8 cellular contexts compared by ENCODE assay signal in genomic region chr15:41967506-41968206, GRCh38. TPM values are rescaled to one million over a fixed set of nuclear protein-coding genes. Genes with fewer than 3 reads are reported as not detected.
A peak's percentile ranks its signal among the peaks of the same experiment; 100 is the strongest.
DNase-seq lines count a peak whose midpoint lies in the region; ATAC-seq, FAIRE-seq and TF ChIP-seq lines count a peak whose summit lies in the region.

No MANE protein-coding gene starts in this region.

- no peak overlapping the region for H3K4ac ChIP-seq in neuronal stem cell (ENCODE audit: low read length)

- no peak overlapping the region for H3K14ac ChIP-seq in neuronal stem cell (ENCODE audit: low read length)

- no peak overlapping the region for H4K8ac ChIP-seq in neuronal stem cell (ENCODE audit: low read depth, low read length)

- FAIRE-seq in D721Med (lab: Jason Lieb, UNC), result no peak

- H3K9ac ChIP-seq in neuronal stem cell (ENCODE audit: low read depth, low read length, poor library complexity), result no peak overlapping the region

- H3K27me3 Mint-ChIP-seq in CD14-positive monocyte (ENCODE audit: low read depth in 3 of 3) (peaks cover 0 to 1% (median 0%) of the 10 kb centered on the region in 3 donors), natural killer cell (ENCODE audit: low read depth in 2 of 2) (no peaks in the 10 kb centered on the region)

- H3K36me3 Mint-ChIP-seq in CD14-positive monocyte (peaks cover 8 to 14% of the 10 kb centered on the region in 2 donors), natural killer cell (no peaks in the 10 kb centered on the region)

- H3K4me3 ChIP-seq in cardiac fibroblast (replicated peaks in 1 of 2; ENCODE audit: low read depth in 2 of 2, low read length in 2 of 2), result no peak overlapping the region
- no peak overlapping the region for H3K4me3 ChIP-seq in neuronal stem cell (ENCODE audit: low read length in 2 of 2)
- no peak overlapping the region for H3K4me3 ChIP-seq in MG63

- H3K27ac Mint-ChIP-seq in CD14-positive monocyte, result peak overlapping the region; percentile 94 to 99 (median 97)
- peak overlapping the region; percentile 41 to 86 for H3K27ac Mint-ChIP-seq in natural killer cell

- H3K4me1 ChIP-seq in neuronal stem cell (ENCODE audit: control insufficient read depth in 2 of 2, insufficient read depth in 1 of 2, low read depth in 1 of 2, low read length in 2 of 2), result peaks cover 4 to 5% of the 10 kb centered on the region in 2 donors

- intact Hi-C loops in CD14-positive monocyte (cut with micrococcal nuclease), result loop anchor here in 1 of 2 donors (2.0 kb wide), 1 partner anchor 31 kb away; no protein-coding TSS in a partner anchor
- intact Hi-C loops in natural killer cell (cut with micrococcal nuclease), result no loop called here

- no peak overlapping the region for H2BK15ac ChIP-seq in neuronal stem cell (ENCODE audit: low read length)

- H3K4me1 Mint-ChIP-seq in CD14-positive monocyte, result peaks cover 60% of the 10 kb centered on the region
- peaks cover 31 to 43% of the 10 kb centered on the region in 2 donors for H3K4me1 Mint-ChIP-seq in natural killer cell

- WGBS in neuronal stem cell (ENCODE audit: extremely low coverage in 2 of 2, insufficient read length in 2 of 2, insufficient replicate concordance in 1 of 2), 2 donors, result no CpG with 5 or more reads among the region's 4 CpGs

- H3K27me3 ChIP-seq in neuronal stem cell (ENCODE audit: control insufficient read depth in 3 of 3, insufficient read depth in 3 of 3, low read depth in 1 of 3, low read length in 3 of 3) (no peaks in the 10 kb centered on the region), MG63 (no peaks in the 10 kb centered on the region)

- no peak overlapping the region for H2BK120ac ChIP-seq in neuronal stem cell (ENCODE audit: low read depth, low read length)

- no peaks in the 10 kb centered on the region for H3K9me3 Mint-ChIP-seq in CD14-positive monocyte
- H3K9me3 Mint-ChIP-seq in natural killer cell, result no peaks in the 10 kb centered on the region

- H2AK5ac ChIP-seq in neuronal stem cell (ENCODE audit: low read depth, low read length), result no peak overlapping the region

- H3K23ac ChIP-seq in neuronal stem cell (ENCODE audit: low read depth, low read length, poor library complexity), result no peak overlapping the region

- H2BK12ac ChIP-seq in neuronal stem cell (ENCODE audit: low read length), result no peak overlapping the region

- H4K91ac ChIP-seq in neuronal stem cell (ENCODE audit: low read depth, low read length, poor library complexity), result no peak overlapping the region

- H2AFZ ChIP-seq in neuronal stem cell (ENCODE audit: low read length), result no peak overlapping the region

- no peak overlapping the region for H3K4me2 ChIP-seq in neuronal stem cell (ENCODE audit: insufficient read depth, low read length, poor library complexity, severe bottlenecking)

- H3K18ac ChIP-seq in neuronal stem cell (ENCODE audit: low read length), result no peak overlapping the region

- H3K27ac ChIP-seq in neuronal stem cell (replicated peaks; ENCODE audit: low read length), result no peak overlapping the region

- DNase-seq in CD14-positive monocyte (ENCODE audit: low spot score) (peak; percentile 82), Kasumi-1 (lab: John Stamatoyannopoulos, UW) (peak; percentile 90), cardiac fibroblast (ENCODE audit: low read depth in 2 of 2) (peak; percentile 57 to 71), natural killer cell (no peak), D721Med (ENCODE audit: insufficient read length, low spot score) (no peak), neuronal stem cell (ENCODE audit: low spot score) (no peak), MG63 (no peak)
- DNase-seq in activated naive CD4-positive, alpha-beta T cell treated with Interleukin-2 at 50 U/mL for 16 hours, result no peak

- no peaks in the 10 kb centered on the region for H3K36me3 ChIP-seq in neuronal stem cell (replicated peaks in 1 of 2; ENCODE audit: control insufficient read depth in 2 of 2, insufficient read depth in 2 of 2, low read length in 2 of 2)
- peaks cover 43% of the 10 kb centered on the region for H3K36me3 ChIP-seq in MG63

- H3K4me3 Mint-ChIP-seq in CD14-positive monocyte (peak overlapping the region; percentile 42 to 85), natural killer cell (no peak overlapping the region)

- H3K9me3 ChIP-seq in neuronal stem cell (replicated peaks in 1 of 2; ENCODE audit: control insufficient read depth in 2 of 2, insufficient read depth in 1 of 2, low read depth in 1 of 2, low read length in 2 of 2), result no peaks in the 10 kb centered on the region
- H3K9me3 ChIP-seq in MG63, result no peaks in the 10 kb centered on the region

- H3K79me1 ChIP-seq in neuronal stem cell (ENCODE audit: low read depth, low read length), result peaks cover 1% of the 10 kb centered on the region

- ATAC-seq in natural killer cell, result no peak

- H2BK5ac ChIP-seq in neuronal stem cell (ENCODE audit: low read length), result no peak overlapping the region

- TF ChIP-seq CTCF in CD14-positive monocyte (IDR thresholded peaks at IDR 0.05) (no peak), cardiac fibroblast (IDR thresholded peaks at IDR 0.05; ENCODE audit: low read depth, low read length) (no peak), natural killer cell (IDR thresholded peaks at IDR 0.05) (no peak), D721Med (IDR thresholded peaks at IDR 0.05; ENCODE audit: insufficient read depth, missing control alignments) (no peak)

RNA-seq across cellular contexts. Expression of gene EHD4, which starts 4.7 kb away (rescaled TPM):
- polyA plus RNA-seq in CD14-positive monocyte, result 10 to 100 TPM; 14.2 to 16.0 TPM
- 10 to 100 TPM; 28.4 to 34.6 (median 31.7) TPM for total RNA-seq in natural killer cell
- 7.9 TPM for polyA plus RNA-seq in neuronal stem cell (2013, experiment 1 of 2)
- 8.1 TPM for polyA plus RNA-seq in neuronal stem cell (2013, experiment 2 of 2)
- 10.7 and 15.9 TPM in 2 replicates for total RNA-seq in MG63 (2014; rRNA removed; shearing (Covaris generic); ENCODE audit: low replicate concordance)

RNA-seq across cellular contexts. Expression of gene PLA2G4E, which starts 53.2 kb away (rescaled TPM):
- polyA plus RNA-seq in CD14-positive monocyte, result not detected
- not detected for total RNA-seq in natural killer cell
- not detected for polyA plus RNA-seq in neuronal stem cell (2013, experiment 1 of 2)
- not detected for polyA plus RNA-seq in neuronal stem cell (2013, experiment 2 of 2)
- not detected in 2 replicates for total RNA-seq in MG63 (2014; rRNA removed; shearing (Covaris generic); ENCODE audit: low replicate concordance)

Comparison
In these comparisons a context has a peak if more than half of its experiments do, and no peak if none do; other contexts are left out.
1. DNase-seq: peak in CD14-positive monocyte (single experiment), Kasumi-1 (2 of 2) and cardiac fibroblast (2 of 2); none in natural killer cell (single experiment), D721Med (single experiment), neuronal stem cell (single experiment), activated naive CD4-positive, alpha-beta T cell treated with Interleukin-2 at 50 U/mL for 16 hours (single experiment) and MG63 (single experiment).